ENCODE assay signal across 1 cellular context in the genomic region with DNA sequence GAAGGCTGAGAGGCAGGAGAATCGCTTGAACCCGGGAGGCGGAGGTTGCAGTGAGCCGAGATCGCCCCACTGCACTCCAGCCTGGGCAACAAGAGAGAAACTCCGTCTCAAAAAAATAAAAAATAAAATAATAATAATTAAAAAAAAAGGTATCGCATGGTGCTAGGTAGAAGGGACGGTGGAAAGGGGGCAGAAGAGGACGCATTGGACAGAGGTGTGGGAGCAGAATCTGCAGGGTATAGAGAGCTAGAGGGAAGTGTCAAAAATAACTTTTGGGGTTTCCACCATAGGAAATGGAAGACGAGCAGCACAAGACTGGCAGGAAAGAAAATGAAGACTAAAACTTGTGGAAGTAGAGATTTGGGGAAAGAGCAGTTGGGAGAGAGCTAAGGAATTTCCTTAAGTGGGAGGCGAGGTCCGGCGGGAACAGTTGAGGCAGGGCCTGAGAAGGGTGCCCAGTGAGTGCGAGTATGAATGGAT.
A peak's percentile ranks its signal among the peaks of the same experiment; 100 is the strongest.
TF ChIP-seq lines count a peak whose summit lies in the region.

No MANE protein-coding gene starts in this region.

TF ChIP-seq in K562, 482 proteins besides CTCF, POLR2A, EP300 and RAD21 (continued from another document and continues in another):
- TF ChIP-seq, protein P1, sequence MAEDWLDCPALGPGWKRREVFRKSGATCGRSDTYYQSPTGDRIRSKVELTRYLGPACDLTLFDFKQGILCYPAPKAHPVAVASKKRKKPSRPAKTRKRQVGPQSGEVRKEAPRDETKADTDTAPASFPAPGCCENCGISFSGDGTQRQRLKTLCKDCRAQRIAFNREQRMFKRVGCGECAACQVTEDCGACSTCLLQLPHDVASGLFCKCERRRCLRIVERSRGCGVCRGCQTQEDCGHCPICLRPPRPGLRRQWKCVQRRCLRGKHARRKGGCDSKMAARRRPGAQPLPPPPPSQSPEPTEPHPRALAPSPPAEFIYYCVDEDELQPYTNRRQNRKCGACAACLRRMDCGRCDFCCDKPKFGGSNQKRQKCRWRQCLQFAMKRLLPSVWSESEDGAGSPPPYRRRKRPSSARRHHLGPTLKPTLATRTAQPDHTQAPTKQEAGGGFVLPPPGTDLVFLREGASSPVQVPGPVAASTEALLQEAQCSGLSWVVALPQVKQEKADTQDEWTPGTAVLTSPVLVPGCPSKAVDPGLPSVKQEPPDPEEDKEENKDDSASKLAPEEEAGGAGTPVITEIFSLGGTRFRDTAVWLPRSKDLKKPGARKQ (CRISPR knock-in tag; IDR thresholded peaks at IDR 0.05) = no peak
- TF ChIP-seq, protein P2, sequence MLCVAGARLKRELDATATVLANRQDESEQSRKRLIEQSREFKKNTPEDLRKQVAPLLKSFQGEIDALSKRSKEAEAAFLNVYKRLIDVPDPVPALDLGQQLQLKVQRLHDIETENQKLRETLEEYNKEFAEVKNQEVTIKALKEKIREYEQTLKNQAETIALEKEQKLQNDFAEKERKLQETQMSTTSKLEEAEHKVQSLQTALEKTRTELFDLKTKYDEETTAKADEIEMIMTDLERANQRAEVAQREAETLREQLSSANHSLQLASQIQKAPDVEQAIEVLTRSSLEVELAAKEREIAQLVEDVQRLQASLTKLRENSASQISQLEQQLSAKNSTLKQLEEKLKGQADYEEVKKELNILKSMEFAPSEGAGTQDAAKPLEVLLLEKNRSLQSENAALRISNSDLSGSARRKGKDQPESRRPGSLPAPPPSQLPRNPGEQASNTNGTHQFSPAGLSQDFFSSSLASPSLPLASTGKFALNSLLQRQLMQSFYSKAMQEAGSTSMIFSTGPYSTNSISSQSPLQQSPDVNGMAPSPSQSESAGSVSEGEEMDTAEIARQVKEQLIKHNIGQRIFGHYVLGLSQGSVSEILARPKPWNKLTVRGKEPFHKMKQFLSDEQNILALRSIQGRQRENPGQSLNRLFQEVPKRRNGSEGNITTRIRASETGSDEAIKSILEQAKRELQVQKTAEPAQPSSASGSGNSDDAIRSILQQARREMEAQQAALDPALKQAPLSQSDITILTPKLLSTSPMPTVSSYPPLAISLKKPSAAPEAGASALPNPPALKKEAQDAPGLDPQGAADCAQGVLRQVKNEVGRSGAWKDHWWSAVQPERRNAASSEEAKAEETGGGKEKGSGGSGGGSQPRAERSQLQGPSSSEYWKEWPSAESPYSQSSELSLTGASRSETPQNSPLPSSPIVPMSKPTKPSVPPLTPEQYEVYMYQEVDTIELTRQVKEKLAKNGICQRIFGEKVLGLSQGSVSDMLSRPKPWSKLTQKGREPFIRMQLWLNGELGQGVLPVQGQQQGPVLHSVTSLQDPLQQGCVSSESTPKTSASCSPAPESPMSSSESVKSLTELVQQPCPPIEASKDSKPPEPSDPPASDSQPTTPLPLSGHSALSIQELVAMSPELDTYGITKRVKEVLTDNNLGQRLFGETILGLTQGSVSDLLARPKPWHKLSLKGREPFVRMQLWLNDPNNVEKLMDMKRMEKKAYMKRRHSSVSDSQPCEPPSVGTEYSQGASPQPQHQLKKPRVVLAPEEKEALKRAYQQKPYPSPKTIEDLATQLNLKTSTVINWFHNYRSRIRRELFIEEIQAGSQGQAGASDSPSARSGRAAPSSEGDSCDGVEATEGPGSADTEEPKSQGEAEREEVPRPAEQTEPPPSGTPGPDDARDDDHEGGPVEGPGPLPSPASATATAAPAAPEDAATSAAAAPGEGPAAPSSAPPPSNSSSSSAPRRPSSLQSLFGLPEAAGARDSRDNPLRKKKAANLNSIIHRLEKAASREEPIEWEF (CRISPR knock-in tag; IDR thresholded peaks at IDR 0.05) = no peak
- TF ChIP-seq ZNF23 (CRISPR knock-in tag; IDR thresholded peaks at IDR 0.05) (no peak), ZNF77 (CRISPR knock-in tag; IDR thresholded peaks at IDR 0.05) (no peak), L3MBTL2 (IDR thresholded peaks at IDR 0.05) (no peak), HNRNPH1 (optimal IDR thresholded peaks at IDR 0.05; ENCODE audit: low read depth, low read length) (no peak), NFRKB (IDR thresholded peaks at IDR 0.05; ENCODE audit: low read depth) (peak; percentile 42; the same call in 1 of the 2 replicates), TAF9B (IDR thresholded peaks at IDR 0.05; ENCODE audit: partially characterized antibody) (no peak), NBN (IDR thresholded peaks at IDR 0.05; ENCODE audit: low read depth) (peak; percentile 65; the same call in 1 of the 2 replicates), SETDB1 (IDR thresholded peaks at IDR 0.05; ENCODE audit: low read length) (no peak), FOS (IDR thresholded peaks at IDR 0.05; ENCODE audit: extremely low read depth, insufficient read length) (no peak), ZKSCAN3 (CRISPR knock-in tag; IDR thresholded peaks at IDR 0.05) (no peak), MXI1 (IDR thresholded peaks at IDR 0.05; ENCODE audit: low read depth, low read length) (no peak), FOXA1 (IDR thresholded peaks at IDR 0.05; ENCODE audit: borderline replicate concordance) (no peak), MIER1 (IDR thresholded peaks at IDR 0.05; ENCODE audit: low read depth) (peak; percentile 72; the same call in 1 of the 2 replicates), RBM14 (IDR thresholded peaks at IDR 0.05; ENCODE audit: borderline replicate concordance, insufficient read depth, low read depth, low read length) (no peak), ZNF778 (CRISPR knock-in tag; IDR thresholded peaks at IDR 0.05) (no peak), SPI1 (IDR thresholded peaks at IDR 0.05; ENCODE audit: borderline replicate concordance, low read depth, low read length) (no peak), ELF4 (CRISPR knock-in tag; IDR thresholded peaks at IDR 0.05) (peak; percentile 85), KLF10 (CRISPR knock-in tag; IDR thresholded peaks at IDR 0.05) (no peak), NFATC3 (IDR thresholded peaks at IDR 0.05) (no peak), TEAD4 (IDR thresholded peaks at IDR 0.05; ENCODE audit: low read length) (no peak), TEAD4 (CRISPR knock-in tag; IDR thresholded peaks at IDR 0.05; ENCODE audit: borderline replicate concordance) (no peak), ZSCAN29 (IDR thresholded peaks at IDR 0.05) (no peak), MEIS2 (IDR thresholded peaks at IDR 0.05; ENCODE audit: partially characterized antibody) (no peak), SLC30A9 (CRISPR knock-in tag; IDR thresholded peaks at IDR 0.05) (no peak), BCL6 (CRISPR knock-in tag; IDR thresholded peaks at IDR 0.05) (no peak), NR2F6 (CRISPR knock-in tag; IDR thresholded peaks at IDR 0.05) (no peak)
- TF ChIP-seq, protein P3, sequence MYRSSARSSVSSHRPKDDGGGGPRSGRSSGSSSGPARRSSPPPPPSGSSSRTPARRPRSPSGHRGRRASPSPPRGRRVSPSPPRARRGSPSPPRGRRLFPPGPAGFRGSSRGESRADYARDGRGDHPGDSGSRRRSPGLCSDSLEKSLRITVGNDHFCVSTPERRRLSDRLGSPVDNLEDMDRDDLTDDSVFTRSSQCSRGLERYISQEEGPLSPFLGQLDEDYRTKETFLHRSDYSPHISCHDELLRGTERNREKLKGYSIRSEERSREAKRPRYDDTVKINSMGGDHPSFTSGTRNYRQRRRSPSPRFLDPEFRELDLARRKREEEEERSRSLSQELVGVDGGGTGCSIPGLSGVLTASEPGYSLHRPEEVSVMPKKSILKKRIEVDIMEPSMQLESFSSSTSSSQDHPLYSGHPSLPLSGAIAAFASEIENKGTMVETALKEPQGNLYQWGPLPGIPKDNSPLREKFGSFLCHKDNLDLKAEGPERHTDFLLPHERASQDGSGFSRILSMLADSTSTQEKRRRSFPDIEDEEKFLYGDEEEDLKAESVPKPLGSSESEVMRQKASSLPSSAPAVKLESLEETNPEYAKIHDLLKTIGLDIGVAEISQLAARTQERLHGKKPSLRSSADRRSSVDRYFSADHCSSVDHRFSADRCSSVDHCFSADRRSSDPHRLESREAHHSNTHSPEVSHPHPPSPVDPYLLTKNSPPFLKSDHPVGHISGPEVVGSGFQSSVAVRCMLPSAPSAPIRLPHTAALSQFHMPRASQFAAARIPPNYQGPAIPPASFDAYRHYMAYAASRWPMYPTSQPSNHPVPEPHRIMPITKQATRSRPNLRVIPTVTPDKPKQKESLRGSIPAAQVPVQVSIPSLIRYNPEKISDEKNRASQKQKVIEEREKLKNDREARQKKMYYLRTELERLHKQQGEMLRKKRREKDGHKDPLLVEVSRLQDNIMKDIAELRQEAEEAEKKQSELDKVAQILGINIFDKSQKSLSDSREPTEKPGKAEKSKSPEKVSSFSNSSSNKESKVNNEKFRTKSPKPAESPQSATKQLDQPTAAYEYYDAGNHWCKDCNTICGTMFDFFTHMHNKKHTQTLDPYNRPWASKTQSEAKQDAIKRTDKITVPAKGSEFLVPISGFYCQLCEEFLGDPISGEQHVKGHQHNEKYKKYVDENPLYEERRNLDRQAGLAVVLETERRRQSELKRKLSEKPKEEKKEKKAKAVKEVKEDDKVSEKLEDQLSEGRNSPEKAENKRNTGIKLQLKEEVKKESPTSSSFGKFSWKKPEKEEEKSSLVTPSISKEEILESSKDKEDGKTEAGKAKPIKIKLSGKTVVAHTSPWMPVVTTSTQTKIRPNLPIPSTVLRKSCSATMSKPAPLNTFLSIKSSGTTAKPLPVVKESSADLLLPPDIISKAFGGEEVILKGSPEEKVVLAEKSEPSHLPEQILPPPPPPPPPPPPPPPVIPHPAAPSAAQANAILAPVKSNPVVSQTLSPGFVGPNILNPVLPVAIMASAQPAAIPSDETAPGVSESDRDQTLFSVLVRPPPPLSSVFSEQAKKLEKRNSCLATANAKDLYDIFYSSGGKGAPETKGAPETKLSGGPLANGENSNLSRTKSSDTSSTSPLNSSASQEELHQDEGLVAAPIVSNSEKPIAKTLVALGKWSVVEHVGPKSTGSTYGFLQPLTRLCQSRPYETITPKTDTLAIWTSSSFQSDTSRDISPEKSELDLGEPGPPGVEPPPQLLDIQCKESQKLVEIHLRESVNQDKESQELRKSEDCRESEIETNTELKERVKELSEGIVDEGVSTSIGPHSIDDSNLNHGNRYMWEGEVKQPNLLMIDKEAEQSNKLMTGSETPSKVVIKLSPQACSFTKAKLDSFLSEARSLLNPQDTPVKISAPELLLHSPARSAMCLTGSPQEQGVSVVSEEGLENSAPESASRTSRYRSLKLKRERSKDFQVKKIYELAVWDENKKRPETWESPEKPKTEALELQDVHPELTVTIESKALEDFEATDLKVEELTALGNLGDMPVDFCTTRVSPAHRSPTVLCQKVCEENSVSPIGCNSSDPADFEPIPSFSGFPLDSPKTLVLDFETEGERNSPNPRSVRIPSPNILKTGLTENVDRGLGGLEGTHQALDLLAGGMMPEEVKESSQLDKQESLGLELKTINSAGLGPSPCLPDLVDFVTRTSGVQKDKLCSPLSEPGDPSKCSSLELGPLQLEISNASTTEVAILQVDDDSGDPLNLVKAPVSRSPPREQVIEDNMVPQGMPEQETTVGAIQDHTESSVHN (IDR thresholded peaks at IDR 0.05; ENCODE audit: borderline replicate concordance in 1 of 2, low read depth in 1 of 2) = no peak
- TF ChIP-seq, protein P4, sequence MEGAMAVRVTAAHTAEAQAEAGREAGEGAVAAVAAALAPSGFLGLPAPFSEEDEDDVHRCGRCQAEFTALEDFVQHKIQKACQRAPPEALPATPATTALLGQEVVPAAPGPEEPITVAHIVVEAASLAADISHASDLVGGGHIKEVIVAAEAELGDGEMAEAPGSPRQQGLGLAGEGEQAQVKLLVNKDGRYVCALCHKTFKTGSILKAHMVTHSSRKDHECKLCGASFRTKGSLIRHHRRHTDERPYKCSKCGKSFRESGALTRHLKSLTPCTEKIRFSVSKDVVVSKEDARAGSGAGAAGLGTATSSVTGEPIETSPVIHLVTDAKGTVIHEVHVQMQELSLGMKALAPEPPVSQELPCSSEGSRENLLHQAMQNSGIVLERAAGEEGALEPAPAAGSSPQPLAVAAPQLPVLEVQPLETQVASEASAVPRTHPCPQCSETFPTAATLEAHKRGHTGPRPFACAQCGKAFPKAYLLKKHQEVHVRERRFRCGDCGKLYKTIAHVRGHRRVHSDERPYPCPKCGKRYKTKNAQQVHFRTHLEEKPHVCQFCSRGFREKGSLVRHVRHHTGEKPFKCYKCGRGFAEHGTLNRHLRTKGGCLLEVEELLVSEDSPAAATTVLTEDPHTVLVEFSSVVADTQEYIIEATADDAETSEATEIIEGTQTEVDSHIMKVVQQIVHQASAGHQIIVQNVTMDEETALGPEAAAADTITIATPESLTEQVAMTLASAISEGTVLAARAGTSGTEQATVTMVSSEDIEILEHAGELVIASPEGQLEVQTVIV (CRISPR knock-in tag; IDR thresholded peaks at IDR 0.05; ENCODE audit: borderline replicate concordance) = no peak
- TF ChIP-seq, protein P5, sequence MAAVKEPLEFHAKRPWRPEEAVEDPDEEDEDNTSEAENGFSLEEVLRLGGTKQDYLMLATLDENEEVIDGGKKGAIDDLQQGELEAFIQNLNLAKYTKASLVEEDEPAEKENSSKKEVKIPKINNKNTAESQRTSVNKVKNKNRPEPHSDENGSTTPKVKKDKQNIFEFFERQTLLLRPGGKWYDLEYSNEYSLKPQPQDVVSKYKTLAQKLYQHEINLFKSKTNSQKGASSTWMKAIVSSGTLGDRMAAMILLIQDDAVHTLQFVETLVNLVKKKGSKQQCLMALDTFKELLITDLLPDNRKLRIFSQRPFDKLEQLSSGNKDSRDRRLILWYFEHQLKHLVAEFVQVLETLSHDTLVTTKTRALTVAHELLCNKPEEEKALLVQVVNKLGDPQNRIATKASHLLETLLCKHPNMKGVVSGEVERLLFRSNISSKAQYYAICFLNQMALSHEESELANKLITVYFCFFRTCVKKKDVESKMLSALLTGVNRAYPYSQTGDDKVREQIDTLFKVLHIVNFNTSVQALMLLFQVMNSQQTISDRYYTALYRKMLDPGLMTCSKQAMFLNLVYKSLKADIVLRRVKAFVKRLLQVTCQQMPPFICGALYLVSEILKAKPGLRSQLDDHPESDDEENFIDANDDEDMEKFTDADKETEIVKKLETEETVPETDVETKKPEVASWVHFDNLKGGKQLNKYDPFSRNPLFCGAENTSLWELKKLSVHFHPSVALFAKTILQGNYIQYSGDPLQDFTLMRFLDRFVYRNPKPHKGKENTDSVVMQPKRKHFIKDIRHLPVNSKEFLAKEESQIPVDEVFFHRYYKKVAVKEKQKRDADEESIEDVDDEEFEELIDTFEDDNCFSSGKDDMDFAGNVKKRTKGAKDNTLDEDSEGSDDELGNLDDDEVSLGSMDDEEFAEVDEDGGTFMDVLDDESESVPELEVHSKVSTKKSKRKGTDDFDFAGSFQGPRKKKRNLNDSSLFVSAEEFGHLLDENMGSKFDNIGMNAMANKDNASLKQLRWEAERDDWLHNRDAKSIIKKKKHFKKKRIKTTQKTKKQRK (IDR thresholded peaks at IDR 0.05; ENCODE audit: borderline replicate concordance, low read depth, low read length) = no peak
- TF ChIP-seq, protein P6, sequence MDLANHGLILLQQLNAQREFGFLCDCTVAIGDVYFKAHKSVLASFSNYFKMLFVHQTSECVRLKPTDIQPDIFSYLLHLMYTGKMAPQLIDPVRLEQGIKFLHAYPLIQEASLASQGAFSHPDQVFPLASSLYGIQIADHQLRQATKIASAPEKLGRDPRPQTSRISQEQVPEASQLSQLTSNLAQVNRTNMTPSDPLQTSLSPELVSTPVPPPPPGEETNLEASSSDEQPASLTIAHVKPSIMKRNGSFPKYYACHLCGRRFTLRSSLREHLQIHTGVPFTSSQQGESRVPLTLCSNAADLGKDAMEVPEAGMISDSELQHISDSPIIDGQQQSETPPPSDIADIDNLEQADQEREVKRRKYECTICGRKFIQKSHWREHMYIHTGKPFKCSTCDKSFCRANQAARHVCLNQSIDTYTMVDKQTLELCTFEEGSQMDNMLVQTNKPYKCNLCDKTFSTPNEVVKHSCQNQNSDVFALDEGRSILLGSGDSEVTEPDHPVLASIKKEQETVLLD (IDR thresholded peaks at IDR 0.05) = no peak
